ENCODE assay signal across 29 cellular contexts in the genomic region with DNA sequence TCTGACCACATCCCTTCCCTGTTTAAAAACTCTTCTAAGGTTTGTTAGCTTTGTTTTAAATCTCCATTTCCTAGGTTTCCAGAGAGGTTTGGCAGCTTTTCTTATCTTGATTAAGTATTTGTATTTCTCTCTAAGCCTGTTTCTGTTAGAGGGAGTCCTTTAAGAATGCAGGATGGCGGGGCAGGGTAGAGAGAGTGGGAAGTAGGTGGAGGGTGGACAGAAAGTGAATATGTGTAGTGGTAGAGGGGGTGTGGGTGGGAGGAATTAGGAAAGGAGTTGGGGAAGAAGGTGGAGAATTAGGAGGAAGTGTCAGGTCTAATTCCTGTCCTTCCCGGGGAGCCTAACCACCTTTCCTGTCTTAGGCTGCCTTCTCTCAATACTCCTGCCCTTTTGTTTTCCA.
"Had no signal": no experiment of that assay in that cellular context is flagged by ENCODE, and none has a peak within 500 bp of the region (broad histone marks: within the 10 kb centered on the region; RNA-seq: fewer than 3 reads in every experiment).

No MANE protein-coding gene starts in this region.

- H3K27ac Mint-ChIP-seq: activated CD4-positive, alpha-beta memory T cell treated with anti-CD3 and anti-CD28 coated beads for 36 hours; activated CD4-positive, alpha-beta T cell treated with anti-CD3 and anti-CD28 coated beads, Interleukin-2, amount 10 ng/mL, durations not matched to agents 7 days and 5 days; activated naive CD4-positive, alpha-beta T cell treated with anti-CD3 and anti-CD28 coated beads, Interleukin-2, amount 50 U/mL, for 72 hours; activated naive CD8-positive, alpha-beta T cell treated with anti-CD3 and anti-CD28 coated beads, Interleukin-2, amount 50 U/mL, for 24 hours; T-helper 17 cell had no signal

- H3K36me3 ChIP-seq: ascending aorta had no signal

- H3K4me3 Mint-ChIP-seq: activated CD4-positive, alpha-beta memory T cell treated with anti-CD3 and anti-CD28 coated beads for 36 hours; activated CD4-positive, alpha-beta T cell treated with anti-CD3 and anti-CD28 coated beads, Interleukin-2, amount 10 ng/mL, durations not matched to agents 7 days and 5 days; activated naive CD8-positive, alpha-beta T cell treated with anti-CD3 and anti-CD28 coated beads, Interleukin-2, amount 50 U/mL, for 24 hours; activated T-cell treated with anti-CD3 and anti-CD28 coated beads, Interleukin-2, amount 50 U/mL, for 4 hours had no signal

- H3K27me3 ChIP-seq: ascending aorta, body of pancreas had no signal

- H3K4me2 ChIP-seq: KMS-11 had no signal

- H3K9me3 Mint-ChIP-seq: activated CD4-positive, alpha-beta memory T cell treated with anti-CD3 and anti-CD28 coated beads for 36 hours; activated CD4-positive, alpha-beta T cell treated with anti-CD3 and anti-CD28 coated beads, Interleukin-2, amount 10 ng/mL, durations not matched to agents 7 days and 5 days; activated naive CD4-positive, alpha-beta T cell treated with anti-CD3 and anti-CD28 coated beads, Interleukin-2, amount 50 U/mL, for 72 hours; activated naive CD8-positive, alpha-beta T cell treated with anti-CD3 and anti-CD28 coated beads, Interleukin-2, amount 50 U/mL, for 24 hours; activated T-cell treated with anti-CD3 and anti-CD28 coated beads, Interleukin-2, amount 50 U/mL, for 4 hours had no signal

- FAIRE-seq: bronchial epithelial cell, RCC 7860 had no signal

- H3K27ac ChIP-seq: ascending aorta, body of pancreas, KMS-11 had no signal

- H3K4me1 ChIP-seq: ascending aorta, body of pancreas had no signal

- H3K36me3 Mint-ChIP-seq: activated CD4-positive, alpha-beta memory T cell treated with anti-CD3 and anti-CD28 coated beads for 36 hours; activated naive CD4-positive, alpha-beta T cell treated with anti-CD3 and anti-CD28 coated beads, Interleukin-2, amount 50 U/mL, for 72 hours had no signal

- H3K9ac ChIP-seq: KMS-11 had no signal

- DNase-seq: activated CD4-positive, alpha-beta memory T cell treated with anti-CD3 and anti-CD28 coated beads for 36 hours; activated CD4-positive, alpha-beta T cell treated with anti-CD3 and anti-CD28 coated beads, Interleukin-2, amount 10 ng/mL, durations not matched to agents 7 days and 5 days; activated CD4-positive, CD25-positive, alpha-beta regulatory T cell; activated CD8-positive, alpha-beta memory T cell treated with anti-CD3 and anti-CD28 coated beads for 24 hours; activated effector memory CD4-positive, alpha-beta T cell treated with anti-CD3 and anti-CD28 coated beads, Interleukin-2, amount 50 U/mL, for 16 hours; activated naive CD4-positive, alpha-beta T cell treated with Interleukin-2 at 50 U/mL for 16 hours; activated naive CD8-positive, alpha-beta T cell treated with anti-CD3 and anti-CD28 coated beads, Interleukin-2, amount 50 U/mL, for 24 hours; activated T-cell treated with anti-CD3 and anti-CD28 coated beads, Interleukin-2, amount 50 U/mL, for 4 hours; amniotic stem cell; body of pancreas; central memory CD4-positive, alpha-beta T cell; NCI-H1092; NCI-H1417; NCI-H1694; NCI-H2029; NCI-H2107; NCI-H2171 treated with DMSO at 0.1 percent for 48 hours; NCI-H226; NCI-H510A; NCI-H526 treated with DMSO at 0.1 percent for 48 hours; NK-92 treated with Interleukin-12 subunit alpha and Interleukin-12 subunit beta, amount 100 ng/mL, for 24 hours; SHP77; T-helper 17 cell; T-helper 9 cell had no signal

- ATAC-seq: activated naive CD4-positive, alpha-beta T cell treated with anti-CD3 and anti-CD28 coated beads, Interleukin-2, amount 50 U/mL, for 72 hours; activated naive CD8-positive, alpha-beta T cell treated with anti-CD3 and anti-CD28 coated beads, Interleukin-2, amount 50 U/mL, for 24 hours; activated T-cell treated with anti-CD3 and anti-CD28 coated beads, Interleukin-2, amount 50 U/mL, for 4 hours; body of pancreas; T-helper 17 cell had no signal

- H3K27me3 Mint-ChIP-seq: activated CD4-positive, alpha-beta memory T cell treated with anti-CD3 and anti-CD28 coated beads for 36 hours; activated naive CD8-positive, alpha-beta T cell treated with anti-CD3 and anti-CD28 coated beads, Interleukin-2, amount 50 U/mL, for 24 hours had no signal

- H3K9me3 ChIP-seq: ascending aorta, body of pancreas had no signal

- H3K4me3 ChIP-seq: ascending aorta, body of pancreas had no signal
